1 cellular context compared by ENCODE assay signal in genomic region chr3:88149516-88150362, GRCh38.
TF ChIP-seq lines count a peak whose summit lies in the region.

C3orf38 (plus strand) TSS chr3:88149959; CDS start chr3:88150053, 94 bp downstream.

TF ChIP-seq in HepG2, 621 proteins besides CTCF, POLR2A, EP300 and RAD21 (continued from another document and continues in another):
- no peak for TF ChIP-seq ZBTB4 (CRISPR knock-in tag; IDR thresholded peaks at IDR 0.05; ENCODE audit: borderline replicate concordance)
- peak; percentile 87 to 93 for TF ChIP-seq HMGXB4 (CRISPR knock-in tag; IDR thresholded peaks at IDR 0.05; ENCODE audit: borderline replicate concordance in 1 of 2, low read depth in 1 of 2)
- TF ChIP-seq KDM5A (IDR thresholded peaks at IDR 0.05; ENCODE audit: borderline replicate concordance, low read length): peak; percentile 89
- peak; percentile 83 for TF ChIP-seq ZSCAN31 (CRISPR knock-in tag; IDR thresholded peaks at IDR 0.05; ENCODE audit: low read depth)
- no peak for TF ChIP-seq ZSCAN12 (CRISPR knock-in tag; IDR thresholded peaks at IDR 0.05)
- peak; percentile 89 for TF ChIP-seq ARID2 (CRISPR knock-in tag; IDR thresholded peaks at IDR 0.05; ENCODE audit: borderline replicate concordance)
- peak; percentile 84 for TF ChIP-seq ZEB1 (IDR thresholded peaks at IDR 0.05; ENCODE audit: insufficient replicate concordance, low read depth)
- no peak for TF ChIP-seq SUZ12 (IDR thresholded peaks at IDR 0.05; ENCODE audit: low read depth, low read length)
- peak; percentile 35 for TF ChIP-seq SKI (IDR thresholded peaks at IDR 0.05; ENCODE audit: partially characterized antibody)
- TF ChIP-seq, protein P1, sequence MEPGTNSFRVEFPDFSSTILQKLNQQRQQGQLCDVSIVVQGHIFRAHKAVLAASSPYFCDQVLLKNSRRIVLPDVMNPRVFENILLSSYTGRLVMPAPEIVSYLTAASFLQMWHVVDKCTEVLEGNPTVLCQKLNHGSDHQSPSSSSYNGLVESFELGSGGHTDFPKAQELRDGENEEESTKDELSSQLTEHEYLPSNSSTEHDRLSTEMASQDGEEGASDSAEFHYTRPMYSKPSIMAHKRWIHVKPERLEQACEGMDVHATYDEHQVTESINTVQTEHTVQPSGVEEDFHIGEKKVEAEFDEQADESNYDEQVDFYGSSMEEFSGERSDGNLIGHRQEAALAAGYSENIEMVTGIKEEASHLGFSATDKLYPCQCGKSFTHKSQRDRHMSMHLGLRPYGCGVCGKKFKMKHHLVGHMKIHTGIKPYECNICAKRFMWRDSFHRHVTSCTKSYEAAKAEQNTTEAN (CRISPR knock-in tag; conservative IDR thresholded peaks at IDR 0.05): 0 out of 2 replicates have a peak, but pooled peaks have one; percentile 7
- TF ChIP-seq AGO2 (optimal IDR thresholded peaks at IDR 0.05; ENCODE audit: low read depth, low read length): peak; percentile 57
- 0 out of 2 replicates have a peak, but pooled peaks have one; percentile 69 for TF ChIP-seq IRF1 (CRISPR knock-in tag; IDR thresholded peaks at IDR 0.05; ENCODE audit: low read depth)
- peak; percentile 96 for TF ChIP-seq ELF1 (CRISPR knock-in tag; IDR thresholded peaks at IDR 0.05)
- TF ChIP-seq PTBP1 (IDR thresholded peaks at IDR 0.05; ENCODE audit: low read depth, low read length, poor library complexity, severe bottlenecking): no peak
- TF ChIP-seq, protein P2, sequence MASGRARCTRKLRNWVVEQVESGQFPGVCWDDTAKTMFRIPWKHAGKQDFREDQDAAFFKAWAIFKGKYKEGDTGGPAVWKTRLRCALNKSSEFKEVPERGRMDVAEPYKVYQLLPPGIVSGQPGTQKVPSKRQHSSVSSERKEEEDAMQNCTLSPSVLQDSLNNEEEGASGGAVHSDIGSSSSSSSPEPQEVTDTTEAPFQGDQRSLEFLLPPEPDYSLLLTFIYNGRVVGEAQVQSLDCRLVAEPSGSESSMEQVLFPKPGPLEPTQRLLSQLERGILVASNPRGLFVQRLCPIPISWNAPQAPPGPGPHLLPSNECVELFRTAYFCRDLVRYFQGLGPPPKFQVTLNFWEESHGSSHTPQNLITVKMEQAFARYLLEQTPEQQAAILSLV (CRISPR knock-in tag; IDR thresholded peaks at IDR 0.05; ENCODE audit: borderline replicate concordance): peak; percentile 83; the same call in 1 of the 2 replicates
- no peak for TF ChIP-seq LCORL (IDR thresholded peaks at IDR 0.05)
- peak; percentile 77 for TF ChIP-seq LCORL (CRISPR knock-in tag; IDR thresholded peaks at IDR 0.05)
- peak; percentile 79 for TF ChIP-seq ZSCAN25 (CRISPR knock-in tag; IDR thresholded peaks at IDR 0.05)
- TF ChIP-seq ZNF770 (CRISPR knock-in tag; IDR thresholded peaks at IDR 0.05): peak; percentile 60
- TF ChIP-seq MIXL1 (CRISPR knock-in tag; IDR thresholded peaks at IDR 0.05): peak; percentile 74; the same call in 1 of the 2 replicates
- TF ChIP-seq ZNF761 (CRISPR knock-in tag; conservative IDR thresholded peaks at IDR 0.05): peak; percentile 71
- TF ChIP-seq ZNF484 (CRISPR knock-in tag; IDR thresholded peaks at IDR 0.05; ENCODE audit: borderline replicate concordance, low read depth): no peak
- TF ChIP-seq FUBP1 (CRISPR knock-in tag; IDR thresholded peaks at IDR 0.05; ENCODE audit: borderline replicate concordance): peak; percentile 92; the same call in 1 of the 2 replicates
- TF ChIP-seq ARNTL (CRISPR knock-in tag; IDR thresholded peaks at IDR 0.05): peak; percentile 35; the same call in 1 of the 2 replicates
- 0 out of 2 replicates have a peak, but pooled peaks have one; percentile 59 for TF ChIP-seq ZFP90 (CRISPR knock-in tag; IDR thresholded peaks at IDR 0.05; ENCODE audit: borderline replicate concordance)
- TF ChIP-seq ZNF414 (CRISPR knock-in tag; IDR thresholded peaks at IDR 0.05): peak; percentile 69
- TF ChIP-seq NFKB2 (CRISPR knock-in tag; IDR thresholded peaks at IDR 0.05; ENCODE audit: borderline replicate concordance): peak; percentile 41; the same call in 1 of the 2 replicates
- TF ChIP-seq IRX3 (CRISPR knock-in tag; IDR thresholded peaks at IDR 0.05; ENCODE audit: borderline replicate concordance, low read depth): peak; percentile 67; the same call in 1 of the 2 replicates
- peak; percentile 63; the same call in 1 of the 2 replicates for TF ChIP-seq RFXAP (CRISPR knock-in tag; IDR thresholded peaks at IDR 0.05; ENCODE audit: borderline replicate concordance)
- no peak for TF ChIP-seq PHF5A (CRISPR knock-in tag; IDR thresholded peaks at IDR 0.05; ENCODE audit: low read depth, unreplicated experiment)
- TF ChIP-seq SRSF1 (optimal IDR thresholded peaks at IDR 0.05; ENCODE audit: low read depth, low read length): no peak
- TF ChIP-seq ZNF773 (CRISPR knock-in tag; IDR thresholded peaks at IDR 0.05; ENCODE audit: borderline replicate concordance): no peak
- TF ChIP-seq ZNF296 (CRISPR knock-in tag; conservative IDR thresholded peaks at IDR 0.05): no peak
- peak; percentile 66 for TF ChIP-seq ZBTB7B (CRISPR knock-in tag; IDR thresholded peaks at IDR 0.05)
- TF ChIP-seq, protein P3, sequence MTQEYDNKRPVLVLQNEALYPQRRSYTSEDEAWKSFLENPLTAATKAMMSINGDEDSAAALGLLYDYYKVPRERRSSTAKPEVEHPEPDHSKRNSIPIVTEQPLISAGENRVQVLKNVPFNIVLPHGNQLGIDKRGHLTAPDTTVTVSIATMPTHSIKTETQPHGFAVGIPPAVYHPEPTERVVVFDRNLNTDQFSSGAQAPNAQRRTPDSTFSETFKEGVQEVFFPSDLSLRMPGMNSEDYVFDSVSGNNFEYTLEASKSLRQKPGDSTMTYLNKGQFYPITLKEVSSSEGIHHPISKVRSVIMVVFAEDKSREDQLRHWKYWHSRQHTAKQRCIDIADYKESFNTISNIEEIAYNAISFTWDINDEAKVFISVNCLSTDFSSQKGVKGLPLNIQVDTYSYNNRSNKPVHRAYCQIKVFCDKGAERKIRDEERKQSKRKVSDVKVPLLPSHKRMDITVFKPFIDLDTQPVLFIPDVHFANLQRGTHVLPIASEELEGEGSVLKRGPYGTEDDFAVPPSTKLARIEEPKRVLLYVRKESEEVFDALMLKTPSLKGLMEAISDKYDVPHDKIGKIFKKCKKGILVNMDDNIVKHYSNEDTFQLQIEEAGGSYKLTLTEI (CRISPR knock-in tag; conservative IDR thresholded peaks at IDR 0.05): no peak
- no peak for TF ChIP-seq HOXD1 (CRISPR knock-in tag; IDR thresholded peaks at IDR 0.05)
- no peak; the same call in 1 of the 2 replicates for TF ChIP-seq TFE3 (CRISPR knock-in tag; IDR thresholded peaks at IDR 0.05)
- peak; percentile 68 for TF ChIP-seq ZBTB25 (CRISPR knock-in tag; IDR thresholded peaks at IDR 0.05)
- TF ChIP-seq BCL6 (CRISPR knock-in tag; IDR thresholded peaks at IDR 0.05): no peak
- no peak for TF ChIP-seq TMF1 (CRISPR knock-in tag; IDR thresholded peaks at IDR 0.05; ENCODE audit: low read depth)
- no peak for TF ChIP-seq ZNF274 (CRISPR knock-in tag; IDR thresholded peaks at IDR 0.05)
- TF ChIP-seq ZSCAN29 (CRISPR knock-in tag; conservative IDR thresholded peaks at IDR 0.05): peak; percentile 51; the same call in 1 of the 2 replicates
- TF ChIP-seq ZNF768 (CRISPR knock-in tag; IDR thresholded peaks at IDR 0.05): peak; percentile 44; the same call in 1 of the 2 replicates
